ENCODE assay signal across 9 cellular contexts in the genomic region with DNA sequence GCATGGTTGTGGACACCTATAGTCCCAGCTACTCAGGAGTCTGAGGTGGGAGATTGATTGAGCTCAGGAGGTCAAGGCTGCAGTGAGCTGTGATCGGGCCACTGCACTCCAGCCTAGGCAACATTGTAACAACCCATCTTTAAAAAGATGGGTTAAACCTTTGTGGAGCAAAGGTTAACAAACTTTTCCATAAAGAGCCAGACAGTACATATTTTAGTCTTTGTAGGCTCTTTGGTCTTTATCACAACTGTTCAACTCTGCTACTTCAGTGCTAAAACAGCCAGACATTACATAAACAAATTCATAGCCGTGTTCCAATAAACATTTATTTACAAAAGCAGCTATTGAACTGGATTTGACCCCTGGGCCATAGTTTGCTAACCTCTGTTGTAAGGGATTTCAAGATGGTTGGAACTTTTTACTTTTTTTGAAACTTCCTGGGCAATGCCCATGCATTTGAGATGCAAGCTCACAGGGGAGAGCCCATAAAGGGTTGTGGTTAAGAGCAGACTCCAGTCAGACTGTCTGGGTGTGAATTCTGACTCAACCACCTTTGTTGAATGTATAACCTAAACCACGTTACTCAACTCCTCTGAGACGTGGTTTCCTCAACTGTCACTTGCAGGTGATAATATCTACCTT. TPM values are rescaled to one million over a fixed set of nuclear protein-coding genes. Genes with fewer than 3 reads are reported as not detected.
A peak's percentile ranks its signal among the peaks of the same experiment; 100 is the strongest.
DNase-seq lines count a peak whose midpoint lies in the region; ATAC-seq lines count a peak whose summit lies in the region.
"Had no signal": no experiment of that assay in that cellular context is flagged by ENCODE, and none has a peak within 500 bp of the region (broad histone marks: within the 10 kb centered on the region; RNA-seq: fewer than 3 reads in every experiment).

No MANE protein-coding gene starts in this region.

- peak; percentile 91 for ATAC-seq in activated CD8-positive, alpha-beta memory T cell treated with anti-CD3 and anti-CD28 coated beads, Interleukin-2, amount 10 ng/mL, durations not matched to agents 7 days and 5 days
- ATAC-seq in HG03469 (IDR thresholded peaks at IDR 0.05; ENCODE audit: unreplicated experiment) (peak; percentile 47), HG03045 (IDR thresholded peaks at IDR 0.05; ENCODE audit: unreplicated experiment) (no peak), HG02840 (IDR thresholded peaks at IDR 0.05; ENCODE audit: low FRiP score, unreplicated experiment) (no peak)

- no peak overlapping the region for H3K27ac Mint-ChIP-seq in activated CD8-positive, alpha-beta memory T cell treated with anti-CD3 and anti-CD28 coated beads, Interleukin-2, amount 10 ng/mL, durations not matched to agents 7 days and 5 days

- no peaks in the 10 kb centered on the region for H3K36me3 Mint-ChIP-seq in activated CD8-positive, alpha-beta memory T cell treated with anti-CD3 and anti-CD28 coated beads, Interleukin-2, amount 10 ng/mL, durations not matched to agents 7 days and 5 days

- no peak overlapping the region for H3K4me3 Mint-ChIP-seq in activated CD8-positive, alpha-beta memory T cell treated with anti-CD3 and anti-CD28 coated beads, Interleukin-2, amount 10 ng/mL, durations not matched to agents 7 days and 5 days

- peaks cover 82% of the 10 kb centered on the region for H3K27me3 Mint-ChIP-seq in activated CD8-positive, alpha-beta memory T cell treated with anti-CD3 and anti-CD28 coated beads, Interleukin-2, amount 10 ng/mL, durations not matched to agents 7 days and 5 days

- DNase-seq in activated CD8-positive, alpha-beta memory T cell treated with anti-CD3 and anti-CD28 coated beads, Interleukin-2, amount 10 ng/mL, durations not matched to agents 7 days and 5 days, result peak; percentile 75
- DNase-seq in activated CD8-positive, alpha-beta memory T cell treated with anti-CD3 and anti-CD28 coated beads for 24 hours, result no peak
- peak; percentile 59 for DNase-seq in astrocyte of the hippocampus (ENCODE audit: low read depth, low spot score)
- peak; percentile 54 for DNase-seq in stimulated activated CD8-positive, alpha-beta memory T cell treated with anti-CD3 and anti-CD28 coated beads, Interleukin-4, amount 100 ng/mL, for 48 hours
- DNase-seq in NCI-H2081 treated with DMSO at 0.1 percent for 48 hours (lab: John Stamatoyannopoulos, UW), result no peak
- DNase-seq: mesendoderm had no signal

- peaks cover 11% of the 10 kb centered on the region for H3K4me1 Mint-ChIP-seq in activated CD8-positive, alpha-beta memory T cell treated with anti-CD3 and anti-CD28 coated beads, Interleukin-2, amount 10 ng/mL, durations not matched to agents 7 days and 5 days

- CTCF ChIA-PET in activated CD8-positive, alpha-beta memory T cell treated with anti-CD3 and anti-CD28 coated beads, Interleukin-2, amount 10 ng/mL, durations not matched to agents 7 days and 5 days (lab: Charles Lee), result interaction anchor here (0.5 to 1.4 kb wide), 6 partner anchors 9 to 284 kb away, joined by 3 to 4 read pairs (median 3); no protein-coding TSS in a partner anchor

- no peaks in the 10 kb centered on the region for H3K9me3 Mint-ChIP-seq in activated CD8-positive, alpha-beta memory T cell treated with anti-CD3 and anti-CD28 coated beads, Interleukin-2, amount 10 ng/mL, durations not matched to agents 7 days and 5 days (ENCODE audit: low read depth)

RNA-seq across cellular contexts. Expression of a gene that starts 10.8 kb away (rescaled TPM):
- 1 to 10 TPM in 1 of 2 experiments, under 1 TPM in 1; 0.15 to 2.6 TPM for total RNA-seq in activated CD8-positive, alpha-beta memory T cell treated with anti-CD3 and anti-CD28 coated beads, Interleukin-2, amount 10 ng/mL, durations not matched to agents 7 days and 5 days

RNA-seq across cellular contexts. Expression of a gene that starts 32.8 kb away (rescaled TPM):
- under 1 TPM in 1 of 2 experiments, not detected in 1; 0.35 TPM for total RNA-seq in activated CD8-positive, alpha-beta memory T cell treated with anti-CD3 and anti-CD28 coated beads, Interleukin-2, amount 10 ng/mL, durations not matched to agents 7 days and 5 days

Comparison
In these comparisons a context has a peak if more than half of its experiments do, and no peak if none do; other contexts are left out.
1. DNase-seq: peak in activated CD8-positive, alpha-beta memory T cell treated with anti-CD3 and anti-CD28 coated beads, Interleukin-2, amount 10 ng/mL, durations not matched to agents 7 days and 5 days (single experiment), astrocyte of the hippocampus (single experiment) and stimulated activated CD8-positive, alpha-beta memory T cell treated with anti-CD3 and anti-CD28 coated beads, Interleukin-4, amount 100 ng/mL, for 48 hours (single experiment); none in activated CD8-positive, alpha-beta memory T cell treated with anti-CD3 and anti-CD28 coated beads for 24 hours (single experiment) and NCI-H2081 treated with DMSO at 0.1 percent for 48 hours (single experiment).
2. ATAC-seq: peak in activated CD8-positive, alpha-beta memory T cell treated with anti-CD3 and anti-CD28 coated beads, Interleukin-2, amount 10 ng/mL, durations not matched to agents 7 days and 5 days (single experiment) and HG03469 (single experiment); none in HG03045 (single experiment) and HG02840 (single experiment).